16 cellular contexts compared by ENCODE assay signal in the genomic region with DNA sequence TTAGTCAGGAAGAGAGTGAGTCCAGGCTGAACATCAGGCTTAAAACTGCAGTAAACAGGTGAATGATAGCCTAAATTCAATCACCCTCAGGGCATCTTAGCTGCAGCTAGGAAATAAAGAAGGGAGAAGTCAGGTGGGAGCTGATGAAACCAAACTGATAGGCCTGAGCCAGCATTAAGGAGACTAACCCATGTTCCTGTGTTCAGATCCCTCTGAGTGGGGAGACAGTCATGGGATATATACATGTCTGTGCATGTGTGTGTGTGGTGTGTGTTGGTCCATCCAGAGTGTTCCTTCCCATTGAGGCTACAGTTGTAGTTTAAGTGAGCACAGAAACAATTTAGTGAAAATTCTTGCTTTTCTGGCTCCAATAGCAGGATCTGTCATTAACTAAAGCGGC.
"Had no signal": no experiment of that assay in that cellular context is flagged by ENCODE, and none has a peak within 500 bp of the region (broad histone marks: within the 10 kb centered on the region; RNA-seq: fewer than 3 reads in every experiment).

No MANE protein-coding gene starts in this region.

- ATAC-seq: activated CD4-positive, CD25-positive, alpha-beta regulatory T cell treated with anti-CD3 and anti-CD28 coated beads, Interleukin-2, amount 50 U/mL, for 24 hours; right lobe of liver; upper lobe of right lung had no signal

- H3K9me3 Mint-ChIP-seq: activated T-helper 17 cell treated with anti-CD3 and anti-CD28 coated beads, Interleukin-2, amount 50 U/mL, for 72 hours had no signal

- H3K4me1 ChIP-seq: right lobe of liver, stomach, testis, upper lobe of right lung had no signal

- FAIRE-seq: colon, endometrium, frontal cortex had no signal

- H3K4me3 ChIP-seq: ascending aorta, cardiac muscle cell, right lobe of liver, stomach, testis, upper lobe of right lung had no signal

- H3K27ac ChIP-seq: ascending aorta, cardiac muscle cell, right lobe of liver, stomach, testis, upper lobe of right lung had no signal

- H3K4me3 Mint-ChIP-seq: activated T-helper 17 cell treated with anti-CD3 and anti-CD28 coated beads, Interleukin-2, amount 50 U/mL, for 72 hours had no signal

- H3K4me1 Mint-ChIP-seq: activated T-helper 17 cell treated with anti-CD3 and anti-CD28 coated beads, Interleukin-2, amount 50 U/mL, for 72 hours had no signal

- H3K27me3 ChIP-seq: ascending aorta, cardiac muscle cell, right lobe of liver, stomach, testis, upper lobe of right lung had no signal

- DNase-seq: activated naive CD4-positive, alpha-beta T cell treated with Interleukin-2 at 50 U/mL for 16 hours; activated T-cell treated with anti-CD3 and anti-CD28 coated beads for 4 hours; head of caudate nucleus; right lobe of liver; stimulated activated CD4-positive, alpha-beta T cell treated with anti-CD3 and anti-CD28 coated beads, Interleukin-2, amount 100 ng/mL, for 24 hours; stomach; T-helper 9 cell; testis; upper lobe of right lung had no signal

- H3K27ac Mint-ChIP-seq: activated T-helper 17 cell treated with anti-CD3 and anti-CD28 coated beads, Interleukin-2, amount 50 U/mL, for 72 hours had no signal

- H3K36me3 ChIP-seq: ascending aorta, cardiac muscle cell, right lobe of liver, stomach, upper lobe of right lung had no signal

- H3K9me3 ChIP-seq: ascending aorta, right lobe of liver, stomach, testis, upper lobe of right lung had no signal
